ENCODE assay signal across 19 cellular contexts in genomic region chr1:4851666-4852065, GRCh38.
DNase-seq lines count a peak whose midpoint lies in the region; ATAC-seq and TF ChIP-seq lines count a peak whose summit lies in the region.
"Had no signal": no experiment of that assay in that cellular context is flagged by ENCODE, and none has a peak within 500 bp of the region (broad histone marks: within the 10 kb centered on the region; RNA-seq: fewer than 3 reads in every experiment).

No MANE protein-coding gene starts in this region.

- DNase-seq in Right ventricle myocardium superior (peak; percentile 52), heart left ventricle (no peak), RPMI8226 (peak; percentile 21), kidney tubule cell (ENCODE audit: low spot score) (peak; percentile 72), thyroid gland (peak; percentile 82 to 85)
- no peak for DNase-seq in activated CD4-positive, alpha-beta T cell treated with anti-CD3 and anti-CD28 coated beads, Interleukin-2, amount 10 ng/mL, durations not matched to agents 24 days and 14 days
- no peak for DNase-seq in stimulated activated naive CD4-positive, alpha-beta T cell treated with Interleukin-2 at 50 U/mL for 16 hours (lab: John Stamatoyannopoulos, UW)
- DNase-seq: 8988T; CD4-positive, CD25-positive, alpha-beta regulatory T cell; COR-L47; GF-D8; NCI-H1092 treated with DMSO at 0.1 percent for 48 hours; NCI-H146; NCI-H2081 treated with DMSO at 0.1 percent for 48 hours; NCI-H82 had no signal

- H3K4me1 ChIP-seq in heart left ventricle (peaks cover 0 to 6% (median 0%) of the 10 kb centered on the region in 12 donors), thyroid gland (peaks cover 0 to 27% of the 10 kb centered on the region in 2 donors)
- H3K4me1 ChIP-seq: SJSA1 had no signal

- no peaks in the 10 kb centered on the region for H3K36me3 ChIP-seq in heart left ventricle
- H3K36me3 ChIP-seq in thyroid gland = no peaks in the 10 kb centered on the region
- H3K36me3 ChIP-seq: SJSA1 had no signal

- H3K4me3 ChIP-seq in heart left ventricle = no peak overlapping the region
- no peak overlapping the region for H3K4me3 ChIP-seq in thyroid gland (replicated peaks in 1 of 3)
- H3K4me3 ChIP-seq: GM23338, SJSA1 had no signal

- no peak for TF ChIP-seq CTCF in heart left ventricle (IDR thresholded peaks at IDR 0.05)
- TF ChIP-seq CTCF in thyroid gland (IDR thresholded peaks at IDR 0.05) = no peak

- H3K27me3 Mint-ChIP-seq in activated CD4-positive, alpha-beta T cell treated with anti-CD3 and anti-CD28 coated beads, Interleukin-2, amount 10 ng/mL, durations not matched to agents 24 days and 14 days = no peaks in the 10 kb centered on the region
- H3K27me3 Mint-ChIP-seq: CD4-positive, CD25-positive, alpha-beta regulatory T cell had no signal

- H3K36me3 Mint-ChIP-seq in activated CD4-positive, alpha-beta T cell treated with anti-CD3 and anti-CD28 coated beads, Interleukin-2, amount 10 ng/mL, durations not matched to agents 24 days and 14 days (ENCODE audit: low read depth) = no peaks in the 10 kb centered on the region
- H3K36me3 Mint-ChIP-seq: CD4-positive, CD25-positive, alpha-beta regulatory T cell had no signal

- H3K27ac ChIP-seq in heart left ventricle (no peak overlapping the region), thyroid gland (no peak overlapping the region)
- H3K27ac ChIP-seq: SJSA1 had no signal

- H3K4me3 Mint-ChIP-seq in activated CD4-positive, alpha-beta T cell treated with anti-CD3 and anti-CD28 coated beads, Interleukin-2, amount 10 ng/mL, durations not matched to agents 24 days and 14 days = no peak overlapping the region
- H3K4me3 Mint-ChIP-seq: CD4-positive, CD25-positive, alpha-beta regulatory T cell; GM23338 had no signal

- no peak overlapping the region for H3K27ac Mint-ChIP-seq in activated CD4-positive, alpha-beta T cell treated with anti-CD3 and anti-CD28 coated beads, Interleukin-2, amount 10 ng/mL, durations not matched to agents 24 days and 14 days
- H3K27ac Mint-ChIP-seq: CD4-positive, CD25-positive, alpha-beta regulatory T cell; GM23338 had no signal

- WGBS in heart left ventricle, 4 donors = 67 to 100% (median 77%) methylated on average over 2 to 6 of the region's 6 CpGs
- 30 to 44% methylated on average over 4 to 6 of the region's 6 CpGs for WGBS in thyroid gland, 2 donors

- intact Hi-C loops in Right ventricle myocardium superior (cut with DNase I) = no loop called here
- intact Hi-C loops in heart left ventricle (cut with DNase I) = no loop called here
- intact Hi-C loops in thyroid gland (cut with DNase I) = no loop called here
- intact Hi-C loops in activated CD4-positive, alpha-beta T cell treated with anti-CD3 and anti-CD28 coated beads, Interleukin-2, amount 10 ng/mL, durations not matched to agents 24 days and 14 days (cut with micrococcal nuclease) = no loop called here

- H3K9me3 ChIP-seq in heart left ventricle = peaks cover 0 to 20% (median 4%) of the 10 kb centered on the region in 12 donors
- no peaks in the 10 kb centered on the region for H3K9me3 ChIP-seq in thyroid gland

- H3K4me1 Mint-ChIP-seq in activated CD4-positive, alpha-beta T cell treated with anti-CD3 and anti-CD28 coated beads, Interleukin-2, amount 10 ng/mL, durations not matched to agents 24 days and 14 days = no peaks in the 10 kb centered on the region
- H3K4me1 Mint-ChIP-seq: CD4-positive, CD25-positive, alpha-beta regulatory T cell had no signal

- H3K27me3 ChIP-seq in heart left ventricle (peaks cover 0 to 5% (median 0%) of the 10 kb centered on the region in 9 donors), thyroid gland (no peaks in the 10 kb centered on the region)
- H3K27me3 ChIP-seq: SJSA1 had no signal

- no peak for TF ChIP-seq POLR2A in heart left ventricle (IDR thresholded peaks at IDR 0.05)
- TF ChIP-seq POLR2A in thyroid gland (IDR thresholded peaks at IDR 0.05) = no peak

- peaks cover 3% of the 10 kb centered on the region for H3K9me3 Mint-ChIP-seq in activated CD4-positive, alpha-beta T cell treated with anti-CD3 and anti-CD28 coated beads, Interleukin-2, amount 10 ng/mL, durations not matched to agents 24 days and 14 days

- peak; percentile 43 for ATAC-seq in Right ventricle myocardium superior (ENCODE audit: poor library complexity)
- no peak for ATAC-seq in heart left ventricle
- no peak for ATAC-seq in GM21381 (IDR thresholded peaks at IDR 0.05; ENCODE audit: unreplicated experiment)
- ATAC-seq: GM23338, HCT116 had no signal

Comparison
In these comparisons a context has a peak if more than half of its experiments do, and no peak if none do; other contexts are left out.
1. DNase-seq: peak in Right ventricle myocardium superior (single experiment), RPMI8226 (single experiment), kidney tubule cell (single experiment) and thyroid gland (2 of 2); none in heart left ventricle (0 of 5), activated CD4-positive, alpha-beta T cell treated with anti-CD3 and anti-CD28 coated beads, Interleukin-2, amount 10 ng/mL, durations not matched to agents 24 days and 14 days (single experiment) and stimulated activated naive CD4-positive, alpha-beta T cell treated with Interleukin-2 at 50 U/mL for 16 hours (single experiment).